Comparison of ENCODE assay signal across 27 cellular contexts in the genomic region with DNA sequence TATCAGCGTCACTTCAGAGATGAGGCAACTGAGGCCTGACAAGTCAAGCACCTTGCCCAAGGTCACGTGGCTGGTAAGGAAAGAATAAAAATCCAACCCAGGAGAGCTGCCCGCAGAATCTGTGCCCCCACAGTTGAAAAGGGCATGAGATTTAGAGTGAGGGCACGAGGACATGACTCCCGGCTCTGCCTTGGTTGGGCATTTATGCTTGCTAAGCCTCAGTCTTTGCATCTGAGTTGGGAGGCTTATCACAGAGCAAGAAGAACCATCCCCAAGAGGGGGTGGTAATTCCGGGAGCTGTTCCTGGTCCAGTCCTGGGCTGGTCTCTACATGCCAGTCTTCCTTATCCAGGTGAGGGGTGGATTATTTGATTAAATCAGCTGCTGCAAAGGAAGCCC. TPM values are rescaled to one million over a fixed set of nuclear protein-coding genes. Genes with fewer than 3 reads are reported as not detected.
"Had no signal": no experiment of that assay in that cellular context is flagged by ENCODE, and none has a peak within 500 bp of the region (broad histone marks: within the 10 kb centered on the region; RNA-seq: fewer than 3 reads in every experiment).

No MANE protein-coding gene starts in this region.

- H3K27ac ChIP-seq: heart right ventricle, hepatocyte, left ventricle myocardium inferior, neural progenitor cell, pancreas, prostate gland, right lobe of liver, stomach, testis, thyroid gland, transverse colon, upper lobe of left lung had no signal

- H3K36me3 Mint-ChIP-seq: mesothelial cell of epicardium; naive B cell; natural killer cell; neural progenitor cell; stimulated activated naive B cell treated with anti-CD40 and anti-IgM and Interleukin-4, amounts not matched to agents 10 μg/mL and 1 μg/mL and 100 μg/mL, for 72 hours had no signal

- H3K9me3 ChIP-seq: heart right ventricle, left ventricle myocardium inferior, pancreas, prostate gland, right lobe of liver, stomach, testis, thyroid gland, transverse colon, upper lobe of left lung had no signal

- H3K9me3 Mint-ChIP-seq: mesothelial cell of epicardium; natural killer cell; nephron progenitor cell; neural progenitor cell; stimulated activated naive B cell treated with anti-CD40 and anti-IgM and Interleukin-4, amounts not matched to agents 10 μg/mL and 1 μg/mL and 100 μg/mL, for 72 hours had no signal

- H3K27ac Mint-ChIP-seq: mesothelial cell of epicardium; naive B cell; natural killer cell; nephron progenitor cell; neural progenitor cell; stimulated activated naive B cell treated with anti-CD40 and anti-IgM and Interleukin-4, amounts not matched to agents 10 μg/mL and 1 μg/mL and 100 μg/mL, for 72 hours had no signal

- H3K4me1 ChIP-seq: heart right ventricle, left ventricle myocardium inferior, neural progenitor cell, pancreas, prostate gland, right lobe of liver, stomach, testis, thyroid gland, transverse colon, upper lobe of left lung had no signal

- H3K79me2 ChIP-seq: hepatocyte had no signal

- H3K4me3 Mint-ChIP-seq: mesothelial cell of epicardium; naive B cell; natural killer cell; nephron progenitor cell; neural progenitor cell; stimulated activated naive B cell treated with anti-CD40 and anti-IgM and Interleukin-4, amounts not matched to agents 10 μg/mL and 1 μg/mL and 100 μg/mL, for 72 hours had no signal

- DNase-seq: heart right ventricle; left ventricle myocardium inferior; mesendoderm; naive B cell; natural killer cell; nephron progenitor cell; pancreas; posterior cingulate gyrus; right lobe of liver; stimulated activated CD4-positive, alpha-beta T cell treated with anti-CD3 and anti-CD28 coated beads, Interleukin-12 subunit alpha, Interleukin-12 subunit beta, amount 100 ng/mL, for 4 hours; stimulated activated CD4-positive, alpha-beta T cell treated with anti-CD3 and anti-CD28 coated beads, Interleukin-15, amount 100 ng/mL, for 24 hours; stimulated activated CD4-positive, alpha-beta T cell treated with anti-CD3 and anti-CD28 coated beads, Interleukin-2, amount 100 ng/mL, for 24 hours; stimulated activated CD4-positive, alpha-beta T cell treated with anti-CD3 and anti-CD28 coated beads, Interleukin-4, amount 100 ng/mL, for 1 hour; stimulated activated naive B cell treated with anti-CD40 and anti-IgM and Interleukin-4, amounts not matched to agents 10 μg/mL and 1 μg/mL and 100 μg/mL, for 72 hours; stimulated activated naive CD8-positive, alpha-beta T cell treated with anti-CD3 and anti-CD28 coated beads, Interleukin-15, Interleukin-2, amounts not matched to agents 100 U/mL and 50 U/mL, for 24 hours; stomach; testis; thyroid gland; transverse colon; upper lobe of left lung had no signal

- H3K4me2 ChIP-seq: hepatocyte, neural progenitor cell, smooth muscle cell had no signal

- H3K27me3 ChIP-seq: hepatocyte, neural progenitor cell, pancreas, right lobe of liver, testis, thyroid gland, transverse colon, upper lobe of left lung had no signal

- H2AFZ ChIP-seq: hepatocyte, neural progenitor cell had no signal

- H3K4me3 ChIP-seq: heart right ventricle, hepatocyte, left ventricle myocardium inferior, lung, neural progenitor cell, pancreas, prostate gland, right lobe of liver, smooth muscle cell, stomach, testis, thyroid gland, transverse colon, upper lobe of left lung had no signal

- ATAC-seq: heart right ventricle; natural killer cell; right lobe of liver; stimulated activated naive B cell treated with anti-CD40 and anti-IgM and Interleukin-4, amounts not matched to agents 10 μg/mL and 1 μg/mL and 100 μg/mL, for 72 hours; stimulated activated naive CD8-positive, alpha-beta T cell treated with anti-CD3 and anti-CD28 coated beads, Interleukin-15, Interleukin-2, amounts not matched to agents 100 U/mL and 50 U/mL, for 24 hours had no signal

- H3K36me3 ChIP-seq: heart right ventricle, left ventricle myocardium inferior, neural progenitor cell, pancreas, prostate gland, right lobe of liver, stomach, thyroid gland, transverse colon, upper lobe of left lung had no signal

- H3K9ac ChIP-seq: neural progenitor cell had no signal

- H3K4me1 Mint-ChIP-seq: naive B cell; nephron progenitor cell; neural progenitor cell; stimulated activated naive B cell treated with anti-CD40 and anti-IgM and Interleukin-4, amounts not matched to agents 10 μg/mL and 1 μg/mL and 100 μg/mL, for 72 hours had no signal

RNA-seq across cellular contexts. Expression of a gene that starts 37.3 kb away (rescaled TPM):
- total RNA-seq: heart right ventricle, left ventricle myocardium inferior, mononuclear cell, natural killer cell, stomach had no signal
